1 cellular context compared by ENCODE assay signal in genomic region chr3:136152963-136153362, GRCh38.
TF ChIP-seq lines count a peak whose summit lies in the region.

No MANE protein-coding gene starts in this region.

TF ChIP-seq in GM12878, 131 proteins besides CTCF, POLR2A, EP300 and RAD21:
- TF ChIP-seq KDM1A (IDR thresholded peaks at IDR 0.05; ENCODE audit: borderline replicate concordance) (no peak), FOXM1 (IDR thresholded peaks at IDR 0.05; ENCODE audit: low read depth, low read length) (no peak), IKZF1 (conservative IDR thresholded peaks at IDR 0.05) (no peak), ATF7 (IDR thresholded peaks at IDR 0.05; ENCODE audit: low read depth) (no peak), SPI1 (IDR thresholded peaks at IDR 0.05; ENCODE audit: borderline replicate concordance, insufficient read depth, low read depth, low read length) (no peak), FOS (IDR thresholded peaks at IDR 0.05; ENCODE audit: borderline replicate concordance, extremely low read depth, insufficient read length) (no peak), PAX5 (IDR thresholded peaks at IDR 0.05; ENCODE audit: borderline replicate concordance, low read depth, low read length) (no peak), NFXL1 (IDR thresholded peaks at IDR 0.05; ENCODE audit: borderline replicate concordance) (no peak), SREBF2 (IDR thresholded peaks at IDR 0.05; ENCODE audit: low read length) (no peak)
- TF ChIP-seq, protein P1, sequence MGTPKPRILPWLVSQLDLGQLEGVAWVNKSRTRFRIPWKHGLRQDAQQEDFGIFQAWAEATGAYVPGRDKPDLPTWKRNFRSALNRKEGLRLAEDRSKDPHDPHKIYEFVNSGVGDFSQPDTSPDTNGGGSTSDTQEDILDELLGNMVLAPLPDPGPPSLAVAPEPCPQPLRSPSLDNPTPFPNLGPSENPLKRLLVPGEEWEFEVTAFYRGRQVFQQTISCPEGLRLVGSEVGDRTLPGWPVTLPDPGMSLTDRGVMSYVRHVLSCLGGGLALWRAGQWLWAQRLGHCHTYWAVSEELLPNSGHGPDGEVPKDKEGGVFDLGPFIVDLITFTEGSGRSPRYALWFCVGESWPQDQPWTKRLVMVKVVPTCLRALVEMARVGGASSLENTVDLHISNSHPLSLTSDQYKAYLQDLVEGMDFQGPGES (IDR thresholded peaks at IDR 0.05), result no peak
